ENCODE assay signal across 8 cellular contexts in the genomic region with DNA sequence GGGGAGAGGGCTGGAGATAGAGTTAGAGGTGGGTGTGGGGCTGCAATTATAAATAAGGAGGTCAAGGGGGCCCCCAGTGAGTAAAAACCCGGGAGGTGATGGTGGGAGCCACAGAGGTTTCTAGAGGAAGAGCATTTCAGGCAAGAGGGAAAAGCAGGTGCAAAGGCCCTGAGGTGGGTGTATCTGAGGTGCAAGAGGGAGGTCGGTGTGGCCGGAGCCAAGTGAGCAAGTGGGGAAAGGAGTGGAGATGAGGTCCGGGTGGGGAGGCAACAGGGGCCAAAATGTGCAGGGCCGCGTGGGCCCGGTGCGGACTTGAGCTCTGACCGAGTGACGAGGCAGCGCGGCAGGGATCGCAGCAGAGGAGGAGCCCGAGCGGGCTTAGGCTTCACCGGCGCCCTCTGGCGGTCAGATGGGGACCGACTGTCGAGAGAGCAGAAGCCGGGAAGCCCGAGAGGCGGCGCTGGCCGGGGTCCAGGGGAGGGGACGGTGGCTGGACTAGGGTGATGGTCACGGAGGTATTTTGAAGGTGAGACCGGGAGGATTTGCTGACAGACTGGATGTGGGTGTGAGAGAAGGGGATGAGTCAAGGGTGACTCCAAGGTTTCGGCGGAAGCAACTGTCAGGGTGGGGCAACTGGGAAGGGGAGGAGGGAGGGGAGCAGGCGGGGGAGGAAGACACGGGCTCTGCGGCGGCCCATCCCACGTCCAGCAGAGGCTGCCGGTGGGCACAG. TPM values are rescaled to one million over a fixed set of nuclear protein-coding genes. Genes with fewer than 3 reads are reported as not detected.
DNase-seq lines count a peak whose midpoint lies in the region; ATAC-seq and TF ChIP-seq lines count a peak whose summit lies in the region.

No MANE protein-coding gene starts in this region.

- no peaks in the 10 kb centered on the region for H3K36me3 Mint-ChIP-seq in activated CD4-positive, alpha-beta T cell treated with anti-CD3 and anti-CD28 coated beads for 36 hours (ENCODE audit: low read depth)

- POLR2A ChIA-PET in activated CD4-positive, alpha-beta T cell treated with anti-CD3 and anti-CD28 coated beads for 36 hours (lab: Charles Lee): interaction anchor here (0.5 to 1.3 kb wide), 2 partner anchors 30 to 245 kb away, joined by 3 read pairs; partner anchors contain the start of genes RPL18 and SPHK2

- no peaks in the 10 kb centered on the region for H3K36me3 ChIP-seq in H7 (replicated peaks; ENCODE audit: control insufficient read depth, insufficient read depth, low read length)

- H3K4me3 ChIP-seq in AG09309 (ENCODE audit: control insufficient read depth, low read depth, low read length) (peak overlapping the region; percentile 39), H7 (ENCODE audit: insufficient read depth, low read depth, low read length) (peak overlapping the region; percentile 41), choroid plexus epithelial cell (ENCODE audit: low read depth, low read length) (peak overlapping the region; percentile 46)

- CTCF ChIA-PET in activated CD4-positive, alpha-beta T cell treated with anti-CD3 and anti-CD28 coated beads for 36 hours (lab: Charles Lee): interaction anchor here (0.6 to 3.0 kb wide), 12 partner anchors 17 to 433 kb away, joined by 3 to 15 read pairs (median 4); partner anchors contain the start of genes RPL18 and SPHK2

- no peaks in the 10 kb centered on the region for H3K27me3 ChIP-seq in H7 (ENCODE audit: control insufficient read depth, insufficient read depth, low read length)

- H3K27me3 Mint-ChIP-seq in activated CD4-positive, alpha-beta T cell treated with anti-CD3 and anti-CD28 coated beads for 36 hours: no peaks in the 10 kb centered on the region

- no peak for DNase-seq in AG09309 (ENCODE audit: low read depth)
- DNase-seq in H7: peak; percentile 97
- DNase-seq in NCI-H446 (lab: John Stamatoyannopoulos, UW): peak; percentile 80 to 93
- DNase-seq in activated CD4-positive, alpha-beta T cell treated with anti-CD3 and anti-CD28 coated beads for 36 hours: peak; percentile 94
- peak; percentile 87 for DNase-seq in choroid plexus epithelial cell (ENCODE audit: low read depth)
- peak; percentile 98 for DNase-seq in kidney tubule cell (ENCODE audit: low spot score)
- DNase-seq in stimulated activated CD4-positive, alpha-beta T cell treated with anti-CD3 and anti-CD28 coated beads, Interleukin-1b, Interleukin-23, amount 100 ng/mL, for 24 hours (ENCODE audit: low read depth in 4 of 4, low spot score in 1 of 4): peak; percentile 74 to 83 (median 76)

- peaks cover 15% of the 10 kb centered on the region for H3K4me1 Mint-ChIP-seq in activated CD4-positive, alpha-beta T cell treated with anti-CD3 and anti-CD28 coated beads for 36 hours

- intact Hi-C loops in activated CD4-positive, alpha-beta T cell treated with anti-CD3 and anti-CD28 coated beads for 36 hours (cut with DNase I, micrococcal nuclease): loop anchor here (1.0 to 10.0 kb wide), 11 partner anchors 8 to 322 kb away; partner anchors contain the start of genes CYTH2 (in 1 of the 2), EMP3 (in 1 of the 2), GRWD1 (in 1 of the 2) and RPL18 (in 1 of the 2)

- TF ChIP-seq CTCF in AG09309 (IDR thresholded peaks at IDR 0.05; ENCODE audit: control insufficient read depth, insufficient read depth, low read depth, low read length, missing control alignments) (peak; percentile 97), choroid plexus epithelial cell (conservative IDR thresholded peaks at IDR 0.05; ENCODE audit: low read depth, low read length) (peak; percentile 93)

- ATAC-seq in activated CD4-positive, alpha-beta T cell treated with anti-CD3 and anti-CD28 coated beads for 36 hours: peak; percentile 89
- no peak for ATAC-seq in GM19452 (IDR thresholded peaks at IDR 0.05; ENCODE audit: unreplicated experiment)

- peak overlapping the region; percentile 35 for H3K4me3 Mint-ChIP-seq in activated CD4-positive, alpha-beta T cell treated with anti-CD3 and anti-CD28 coated beads for 36 hours

- peak overlapping the region; percentile 43 for H3K27ac Mint-ChIP-seq in activated CD4-positive, alpha-beta T cell treated with anti-CD3 and anti-CD28 coated beads for 36 hours

- H3K9me3 Mint-ChIP-seq in activated CD4-positive, alpha-beta T cell treated with anti-CD3 and anti-CD28 coated beads for 36 hours (ENCODE audit: low read depth): no peaks in the 10 kb centered on the region

RNA-seq across cellular contexts. Expression of gene SPACA4, which starts 17.7 kb away (rescaled TPM):
- not detected in 2 replicates for total RNA-seq in H7 (2014; rRNA removed; shearing (Covaris generic))
- total RNA-seq in activated CD4-positive, alpha-beta T cell treated with anti-CD3 and anti-CD28 coated beads for 36 hours: not detected

RNA-seq across cellular contexts. Expression of gene FAM83E, which starts 26.0 kb away (rescaled TPM):
- total RNA-seq in H7 (2014; rRNA removed; shearing (Covaris generic)): 3.8 and 4.0 TPM in 2 replicates
- 1 to 10 TPM; 1.5 to 4.1 TPM for total RNA-seq in activated CD4-positive, alpha-beta T cell treated with anti-CD3 and anti-CD28 coated beads for 36 hours

RNA-seq across cellular contexts. Expression of gene RPL18, which starts 30.1 kb away (rescaled TPM):
- total RNA-seq in H7 (2014; rRNA removed; shearing (Covaris generic)): 3,978 and 5,156 TPM in 2 replicates
- 1,000 to 10,000 TPM; 2,026 to 2,191 TPM for total RNA-seq in activated CD4-positive, alpha-beta T cell treated with anti-CD3 and anti-CD28 coated beads for 36 hours

RNA-seq across cellular contexts. Expression of gene SPHK2, which starts 30.5 kb away (rescaled TPM):
- total RNA-seq in H7 (2014; rRNA removed; shearing (Covaris generic)): 10.9 and 26.4 TPM in 2 replicates
- 10 to 100 TPM; 27.0 TPM for total RNA-seq in activated CD4-positive, alpha-beta T cell treated with anti-CD3 and anti-CD28 coated beads for 36 hours

RNA-seq across cellular contexts. Expression of gene SULT2B1, which starts 36.9 kb away (rescaled TPM):
- total RNA-seq in H7 (2014; rRNA removed; shearing (Covaris generic)): 1.8 and 2.8 TPM in 2 replicates
- not detected for total RNA-seq in activated CD4-positive, alpha-beta T cell treated with anti-CD3 and anti-CD28 coated beads for 36 hours
